ENCODE assay signal across 20 cellular contexts in genomic region chr3:156637480-156638022, GRCh38. TPM values are rescaled to one million over a fixed set of nuclear protein-coding genes. Genes with fewer than 3 reads are reported as not detected.
DNase-seq lines count a peak whose midpoint lies in the region; ATAC-seq and TF ChIP-seq lines count a peak whose summit lies in the region.
"Had no signal": no experiment of that assay in that cellular context is flagged by ENCODE, and none has a peak within 500 bp of the region (broad histone marks: within the 10 kb centered on the region; RNA-seq: fewer than 3 reads in every experiment).

No MANE protein-coding gene starts in this region.

- peak; percentile 75 for DNase-seq in ELR (ENCODE audit: low read depth)
- DNase-seq in PC-9: peak in 1 of 2 experiments; percentile 69
- DNase-seq in mucosa of descending colon: peak in 1 of 3 donors; percentile 41
- DNase-seq in SKM-1 treated with dmso at 0.1 percent for 144 hours (lab: John Stamatoyannopoulos, UW; ENCODE audit: unreplicated experiment): no peak
- DNase-seq in CD4-positive, alpha-beta memory T cell: no peak
- no peak for DNase-seq in activated naive CD4-positive, alpha-beta T cell treated with anti-CD3 and anti-CD28 coated beads, Interleukin-2, amount 50 U/mL, for 16 hours
- DNase-seq: DMS153, DND-41, HCEC 1CT, IMR-90, NCI-H1092 treated with DMSO at 0.1 percent for 48 hours, NCI-H1436, NCI-H187 treated with DMSO at 0.1 percent for 48 hours, NCI-H2171 treated with DMSO at 0.1 percent for 48 hours, NCI-H345, NCI-H510A treated with DMSO at 0.1 percent for 48 hours, Right ventricle myocardium superior had no signal

- H3K36me3 ChIP-seq in PC-9 (ENCODE audit: low read depth) (no peaks in the 10 kb centered on the region), mucosa of descending colon (ENCODE audit: low read depth) (no peaks in the 10 kb centered on the region)
- no peaks in the 10 kb centered on the region for H3K36me3 ChIP-seq in CD4-positive, alpha-beta memory T cell (ENCODE audit: insufficient read depth, low read length)
- H3K36me3 ChIP-seq: SJSA1 had no signal

- no peaks in the 10 kb centered on the region for H3K79me2 ChIP-seq in PC-9 (ENCODE audit: low read depth)

- H3K27me3 Mint-ChIP-seq in CD4-positive, alpha-beta memory T cell: no peaks in the 10 kb centered on the region

- no peaks in the 10 kb centered on the region; the same call in 1 of the 2 replicates for H3K9me2 ChIP-seq in PC-9 (ENCODE audit: insufficient read depth)

- POLR2A ChIA-PET in PC-9 (lab: Charles Lee; ENCODE audit: unreplicated experiment): interaction anchor here (0.7 kb wide), 1 partner anchor 766 kb away, joined by 3 read pairs; no protein-coding TSS in a partner anchor
- POLR2A ChIA-PET in CD4-positive, alpha-beta memory T cell (lab: Charles Lee; ENCODE audit: partially characterized antibody): no interaction called here

- no peaks in the 10 kb centered on the region for H3K27me3 ChIP-seq in PC-9 (ENCODE audit: insufficient read depth, low read depth)
- H3K27me3 ChIP-seq in CD4-positive, alpha-beta memory T cell (ENCODE audit: insufficient read depth, low read length): no peaks in the 10 kb centered on the region
- H3K27me3 ChIP-seq: SJSA1 had no signal

- TF ChIP-seq CTCF in PC-9 (conservative IDR thresholded peaks at IDR 0.05): no peak
- no peak for TF ChIP-seq CTCF in mucosa of descending colon (IDR thresholded peaks at IDR 0.05)

- 0 out of 2 replicates have a peak overlapping the region, but pooled peaks have one; percentile 8 for H3K4me2 ChIP-seq in PC-9
- H3K4me2 ChIP-seq: KMS-11 had no signal

- H3K4me1 ChIP-seq in PC-9 (replicated peaks; ENCODE audit: insufficient read depth) (no peaks in the 10 kb centered on the region; the same call in 1 of the 2 replicates), mucosa of descending colon (ENCODE audit: low read depth) (peaks cover 13% of the 10 kb centered on the region)
- H3K4me1 ChIP-seq in CD4-positive, alpha-beta memory T cell (ENCODE audit: insufficient read depth, low read length): no peaks in the 10 kb centered on the region

- no peak overlapping the region for H3K4me3 Mint-ChIP-seq in CD4-positive, alpha-beta memory T cell

- CTCF ChIA-PET in PC-9 (lab: Charles Lee): no interaction called here
- CTCF ChIA-PET in CD4-positive, alpha-beta memory T cell (lab: Charles Lee; ENCODE audit: partially characterized antibody): interaction anchor here (1.2 kb wide), 1 partner anchor 10 kb away, joined by 4 read pairs; no protein-coding TSS in a partner anchor

- H3K27ac ChIP-seq in PC-9: no peak overlapping the region
- no peak overlapping the region for H3K27ac ChIP-seq in CD4-positive, alpha-beta memory T cell (ENCODE audit: low read depth, low read length)
- H3K27ac ChIP-seq: KMS-11, SJSA1 had no signal

- ATAC-seq in esophagus mucosa: peak; percentile 35
- peak; percentile 84 for ATAC-seq in mucosa of descending colon

- BruUV-seq in PC-9 (replicated peaks; lab: Mats Ljungman, UMichigan): no TSS peak

- peaks cover 0 to 1% (median under 1%) of the 10 kb centered on the region in 4 donors for H3K4me1 Mint-ChIP-seq in CD4-positive, alpha-beta memory T cell

- intact Hi-C loops in PC-9 (cut with micrococcal nuclease; ENCODE audit: unreplicated experiment) (no loop called here), mucosa of descending colon (cut with DNase I, micrococcal nuclease) (no loop called here)
- intact Hi-C loops in CD4-positive, alpha-beta memory T cell (cut with micrococcal nuclease): no loop called here

- no peaks in the 10 kb centered on the region for H3K9me3 ChIP-seq in PC-9 (ENCODE audit: insufficient read depth, low read depth)
- no peaks in the 10 kb centered on the region for H3K9me3 ChIP-seq in mucosa of descending colon
- no peaks in the 10 kb centered on the region for H3K9me3 ChIP-seq in CD4-positive, alpha-beta memory T cell (ENCODE audit: control insufficient read depth in 1 of 2, low read length in 2 of 2)
- H3K9me3 ChIP-seq: SJSA1 had no signal

- no peaks in the 10 kb centered on the region for H3K9me3 Mint-ChIP-seq in CD4-positive, alpha-beta memory T cell

- no peaks in the 10 kb centered on the region for H3F3A ChIP-seq in PC-9 (ENCODE audit: insufficient read depth, low read depth)

- H4K20me1 ChIP-seq in PC-9 (ENCODE audit: insufficient read depth): no peaks in the 10 kb centered on the region

- peak overlapping the region in 1 of 7 donors; percentile 15 for H3K27ac Mint-ChIP-seq in CD4-positive, alpha-beta memory T cell

- H3K4me3 ChIP-seq in PC-9 (no peak overlapping the region), mucosa of descending colon (no peak overlapping the region)
- no peak overlapping the region for H3K4me3 ChIP-seq in CD4-positive, alpha-beta memory T cell (ENCODE audit: low read length in 2 of 2)
- H3K4me3 ChIP-seq: SJSA1 had no signal

- H3K36me3 Mint-ChIP-seq in CD4-positive, alpha-beta memory T cell: no peaks in the 10 kb centered on the region

- H2AFZ ChIP-seq in PC-9: no peak overlapping the region

RNA-seq across cellular contexts. Expression of gene TIPARP, which starts 36.8 kb away (rescaled TPM):
- total RNA-seq in PC-9 (2021) (30.3 and 35.0 TPM in 2 replicates), esophagus mucosa (34.4 TPM), mucosa of descending colon (10 to 100 TPM; 26.4 to 28.6 (median 26.7) TPM)
- 100 to 1,000 TPM; 108 to 119 TPM for total RNA-seq in CD4-positive, alpha-beta memory T cell
- 10 to 100 TPM; 15.1 to 28.1 TPM for polyA plus RNA-seq in CD4-positive, alpha-beta memory T cell
